Comparison of ENCODE assay signal across 17 cellular contexts in the genomic region with DNA sequence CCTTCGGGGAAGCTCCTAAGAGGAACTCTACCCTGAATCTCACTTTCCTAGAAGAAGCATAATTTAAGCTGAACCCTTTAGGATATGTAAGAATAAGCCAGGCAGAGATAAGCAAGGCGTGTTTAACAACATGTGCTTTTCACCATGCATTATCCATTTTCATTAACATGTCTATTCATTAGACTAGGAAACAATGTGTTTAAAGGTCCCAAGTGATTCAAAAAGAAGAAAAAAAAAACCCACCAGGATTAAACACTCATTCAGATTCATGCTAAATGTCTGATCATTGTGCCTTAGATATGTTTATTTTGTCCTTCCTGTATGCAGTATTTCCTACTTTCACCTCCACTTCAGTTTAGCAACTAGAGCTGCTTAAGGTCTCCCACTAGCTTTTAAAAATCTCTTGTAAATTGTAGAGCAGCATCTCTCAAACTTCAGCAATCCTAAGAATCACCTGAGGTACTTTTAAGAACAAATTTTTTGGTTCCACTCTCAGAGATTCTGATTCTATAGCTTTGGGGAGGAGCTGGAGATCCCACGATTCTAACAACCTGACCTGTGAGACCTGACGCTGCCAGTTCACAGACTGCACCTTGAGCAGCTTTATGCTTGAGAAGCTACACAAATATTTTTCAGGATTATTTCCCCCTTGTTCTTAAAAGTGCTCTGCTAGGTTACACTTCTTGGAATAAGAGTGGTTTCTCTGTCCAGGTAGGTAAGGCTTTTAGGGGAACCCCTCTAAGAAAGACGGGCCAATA.
DNase-seq lines count a peak whose midpoint lies in the region; ATAC-seq, FAIRE-seq and TF ChIP-seq lines count a peak whose summit lies in the region.
"Had no signal": no experiment of that assay in that cellular context is flagged by ENCODE, and none has a peak within 500 bp of the region (broad histone marks: within the 10 kb centered on the region; RNA-seq: fewer than 3 reads in every experiment).

No MANE protein-coding gene starts in this region.

- no peak for TF ChIP-seq EP300 in H1 (IDR thresholded peaks at IDR 0.05; ENCODE audit: borderline replicate concordance in 1 of 2, low read depth in 2 of 2, low read length in 2 of 2)
- no peak for TF ChIP-seq EP300 in HepG2 (IDR thresholded peaks at IDR 0.05; ENCODE audit: low read depth in 2 of 2, low read length in 2 of 2)
- TF ChIP-seq EP300 in HepG2 (CRISPR knock-in tag; IDR thresholded peaks at IDR 0.05; ENCODE audit: borderline replicate concordance): no peak

- no peaks in the 10 kb centered on the region for H3K79me2 ChIP-seq in H9 (ENCODE audit: insufficient read depth, low read length)
- H3K79me2 ChIP-seq in H1 (ENCODE audit: control insufficient read depth in 1 of 2, insufficient read depth in 2 of 2, low read length in 2 of 2): no peaks in the 10 kb centered on the region
- H3K79me2 ChIP-seq in HepG2 (ENCODE audit: insufficient read depth, low read length): no peaks in the 10 kb centered on the region

- H2BK15ac ChIP-seq in H9 (ENCODE audit: low read depth, low read length): no peak overlapping the region
- H2BK15ac ChIP-seq in H1 (ENCODE audit: low read length): no peak overlapping the region
- no peak overlapping the region for H2BK15ac ChIP-seq in mesenchymal stem cell (ENCODE audit: low read depth, poor library complexity, severe bottlenecking)

- H4K91ac ChIP-seq in H9 (ENCODE audit: insufficient read length, low read depth, low read length): no peak overlapping the region
- H4K91ac ChIP-seq in H1 (replicated peaks; ENCODE audit: insufficient read length, low read length): no peak overlapping the region
- no peak overlapping the region for H4K91ac ChIP-seq in mesenchymal stem cell (ENCODE audit: low read length)

- no peak for TF ChIP-seq CTCF in H9 (conservative IDR thresholded peaks at IDR 0.05)
- no peak for TF ChIP-seq CTCF in H1 (IDR thresholded peaks at IDR 0.05; ENCODE audit: control extremely low read depth in 1 of 3, insufficient read depth in 1 of 3, low read depth in 1 of 3, low read length in 3 of 3)
- no peak for TF ChIP-seq CTCF in HepG2 (CRISPR knock-in tag; IDR thresholded peaks at IDR 0.05)
- no peak for TF ChIP-seq CTCF in tibial artery (IDR thresholded peaks at IDR 0.05)

- H4K8ac ChIP-seq in H9 (replicated peaks; ENCODE audit: insufficient read length, low read depth, low read length) (no peak overlapping the region), H1 (ENCODE audit: extremely low read depth, insufficient read depth, low read length) (no peak overlapping the region), mesenchymal stem cell (ENCODE audit: low read length) (no peak overlapping the region)

- CTCF ChIA-PET in H1 (lab: Charles Lee; ENCODE audit: partially characterized antibody): interaction anchor here (0.7 to 1.4 kb wide), 7 partner anchors 9 to 518 kb away, joined by 3 to 4 read pairs (median 3); no protein-coding TSS in a partner anchor
- CTCF ChIA-PET in HepG2 (lab: Yijun Ruan, JAX; ENCODE audit: low intra/inter-chr PET ratio, low total read pairs): no interaction called here

- no peak overlapping the region for H2AFZ ChIP-seq in H9 (ENCODE audit: low read length)
- peak overlapping the region; percentile 55; the same call in 1 of the 2 replicates for H2AFZ ChIP-seq in H1 (ENCODE audit: low read length)
- no peak overlapping the region for H2AFZ ChIP-seq in HepG2 (ENCODE audit: low read length)
- no peak overlapping the region for H2AFZ ChIP-seq in mesenchymal stem cell (ENCODE audit: low read depth, low read length)

- H4K20me1 ChIP-seq in H9 (ENCODE audit: control insufficient read depth, insufficient read depth, insufficient read length): no peaks in the 10 kb centered on the region
- no peaks in the 10 kb centered on the region for H4K20me1 ChIP-seq in H1 (replicated peaks in 1 of 2; ENCODE audit: control insufficient read depth in 1 of 2, insufficient read depth in 2 of 2, low read length in 2 of 2)
- no peaks in the 10 kb centered on the region for H4K20me1 ChIP-seq in HepG2 (ENCODE audit: insufficient read depth, low read length)

- no TSS peak for BruUV-seq in HepG2 (replicated peaks; lab: Mats Ljungman, UMichigan)

- H3K9me3 ChIP-seq in H9 (ENCODE audit: control insufficient read depth, low read depth, low read length) (no peaks in the 10 kb centered on the region), HUES64 (ENCODE audit: insufficient read depth, low read depth, low read length) (no peaks in the 10 kb centered on the region), H1 (ENCODE audit: insufficient read depth in 2 of 2, low read depth in 1 of 2, low read length in 1 of 2) (no peaks in the 10 kb centered on the region), HepG2 (ENCODE audit: low read length) (no peaks in the 10 kb centered on the region), mesenchymal stem cell (ENCODE audit: control insufficient read depth, low read length) (no peaks in the 10 kb centered on the region), tibial artery (no peaks in the 10 kb centered on the region), right cardiac atrium (ENCODE audit: control insufficient read depth, low read length) (no peaks in the 10 kb centered on the region)
- H3K9me3 ChIP-seq in effector memory CD4-positive, alpha-beta T cell (ENCODE audit: control insufficient read depth, low read length): no peaks in the 10 kb centered on the region

- no peak overlapping the region for H3K14ac ChIP-seq in H9 (ENCODE audit: insufficient read depth, low read length)
- no peak overlapping the region for H3K14ac ChIP-seq in H1 (ENCODE audit: insufficient read length)
- no peak overlapping the region for H3K14ac ChIP-seq in mesenchymal stem cell (ENCODE audit: low read length in 2 of 2)

- no peaks in the 10 kb centered on the region for H3K79me1 ChIP-seq in H9 (ENCODE audit: insufficient read depth, low read depth, low read length, poor library complexity, severe bottlenecking)
- no peaks in the 10 kb centered on the region for H3K79me1 ChIP-seq in H1 (ENCODE audit: low read depth, low read length)
- no peaks in the 10 kb centered on the region for H3K79me1 ChIP-seq in mesenchymal stem cell (replicated peaks; ENCODE audit: low read length, poor library complexity, severe bottlenecking)

- TF ChIP-seq RAD21 in H1 (IDR thresholded peaks at IDR 0.05 in 1 of 2, conservative IDR thresholded peaks at IDR 0.05 in 1 of 2; ENCODE audit: low read depth in 2 of 2, low read length in 2 of 2) (no peak), HepG2 (CRISPR knock-in tag; IDR thresholded peaks at IDR 0.05) (no peak)

- DNase-seq in H9 (no peak), H1 (ENCODE audit: low read depth in 1 of 2, low spot score in 2 of 2) (no peak), HepG2 (ENCODE audit: low spot score) (no peak), mesenchymal stem cell (no peak), tibial artery (no peak), right cardiac atrium (no peak)
- DNase-seq in effector memory CD4-positive, alpha-beta T cell: no peak
- DNase-seq: C1 segment of cervical spinal cord; Calu3; CD4-positive, alpha-beta T cell; DMS 273 treated with DMSO at 0.1 percent for 48 hours; DMS79 had no signal

- WGBS in H9 (ENCODE audit: extremely low coverage, insufficient read length, low lambda C conversion rate): no CpG with 5 or more reads among the region's 5 CpGs
- WGBS in HUES64: 81% methylated on average over 4 of the region's 5 CpGs
- WGBS in H1 (ENCODE audit: extremely low coverage in 1 of 2, insufficient coverage in 1 of 2, insufficient read length in 1 of 2, insufficient replicate concordance in 2 of 2, low coverage in 1 of 2, low lambda C conversion rate in 2 of 2, missing lambda C conversion rate in 1 of 2), 2 experiments: 73% methylated on average over 5 of the region's 5 CpGs; no CpG with 5 or more reads in 1 of the 2 experiments
- 18% methylated on average over 5 of the region's 5 CpGs for WGBS in HepG2 (ENCODE audit: low lambda C conversion rate)
- WGBS in mesenchymal stem cell: 95% methylated on average over 4 of the region's 5 CpGs
- WGBS in right cardiac atrium: 72% methylated on average over 5 of the region's 5 CpGs

- ATAC-seq in HepG2 (no peak), right cardiac atrium (no peak)
- ATAC-seq: GM12878, K562 had no signal

- peaks cover 12 to 21% of the 10 kb centered on the region in 2 experiments for H3K4me1 Mint-ChIP-seq in H9
- H3K4me1 Mint-ChIP-seq: B cell had no signal

- no peaks in the 10 kb centered on the region for H3K36me3 ChIP-seq in HUES64 (ENCODE audit: insufficient read depth, low read length)
- H3K36me3 ChIP-seq in H1 (ENCODE audit: control insufficient read depth in 2 of 4, insufficient read depth in 4 of 4, low read length in 3 of 4): no peaks in the 10 kb centered on the region
- no peaks in the 10 kb centered on the region for H3K36me3 ChIP-seq in HepG2 (replicated peaks in 1 of 2; ENCODE audit: control insufficient read depth in 1 of 2, insufficient read depth in 2 of 2, low read length in 2 of 2)
- no peaks in the 10 kb centered on the region for H3K36me3 ChIP-seq in mesenchymal stem cell (ENCODE audit: control insufficient read depth in 1 of 2, insufficient read depth in 2 of 2, low read depth in 1 of 2, low read length in 2 of 2)
- no peaks in the 10 kb centered on the region for H3K36me3 ChIP-seq in tibial artery
- no peaks in the 10 kb centered on the region for H3K36me3 ChIP-seq in effector memory CD4-positive, alpha-beta T cell (ENCODE audit: control insufficient read depth, insufficient read depth, low read length)

- no peak overlapping the region for H2BK20ac ChIP-seq in H9 (ENCODE audit: low read depth, low read length, poor library complexity, severe bottlenecking)
- H2BK20ac ChIP-seq in H1 (ENCODE audit: low read length): no peak overlapping the region

- H3K27me3 ChIP-seq in H9 (ENCODE audit: insufficient read depth, low read length) (no peaks in the 10 kb centered on the region), HUES64 (ENCODE audit: insufficient read depth, low read length) (no peaks in the 10 kb centered on the region), H1 (replicated peaks in 1 of 4; ENCODE audit: control insufficient read depth in 3 of 4, extremely low read depth in 1 of 4, insufficient read depth in 3 of 4, low read length in 3 of 4) (no peaks in the 10 kb centered on the region), HepG2 (ENCODE audit: control insufficient read depth in 1 of 2, insufficient read depth in 2 of 2, low read length in 2 of 2) (no peaks in the 10 kb centered on the region; a peak in 1 of 5 replicates), mesenchymal stem cell (ENCODE audit: control insufficient read depth in 1 of 2, insufficient read depth in 1 of 2, low read length in 2 of 2) (no peaks in the 10 kb centered on the region), tibial artery (no peaks in the 10 kb centered on the region), right cardiac atrium (ENCODE audit: control insufficient read depth, insufficient read depth) (no peaks in the 10 kb centered on the region)
- H3K27me3 ChIP-seq in effector memory CD4-positive, alpha-beta T cell (replicated peaks; ENCODE audit: control insufficient read depth, insufficient read depth, low read length, poor library complexity, severe bottlenecking): no peaks in the 10 kb centered on the region

- H3K27me3 Mint-ChIP-seq in H9 (ENCODE audit: low read depth): no peaks in the 10 kb centered on the region
- H3K27me3 Mint-ChIP-seq: B cell; CD4-positive, alpha-beta T cell had no signal

- H3K56ac ChIP-seq in H9 (ENCODE audit: insufficient read length, low read depth, low read length) (no peak overlapping the region), H1 (replicated peaks; ENCODE audit: insufficient read length, low read depth, low read length) (no peak overlapping the region)

- H3K27ac Mint-ChIP-seq in H9: peak overlapping the region; percentile 17 to 96 (median 69); a peak in 6 of 7 replicates
- H3K27ac Mint-ChIP-seq: B cell; CD4-positive, alpha-beta T cell had no signal

- no peak for TF ChIP-seq POLR2A in H1 (IDR thresholded peaks at IDR 0.05; ENCODE audit: control extremely low read depth in 1 of 2, low read depth in 2 of 2, low read length in 2 of 2)
- TF ChIP-seq POLR2A in HepG2 (IDR thresholded peaks at IDR 0.05; ENCODE audit: insufficient read depth in 1 of 2, low read depth in 2 of 2, low read length in 2 of 2): no peak

- H3T11ph ChIP-seq in H9 (ENCODE audit: low read length): no peak overlapping the region

- H3K23me2 ChIP-seq in H9 (ENCODE audit: insufficient read length, low read depth, low read length, poor library complexity, severe bottlenecking) (no peaks in the 10 kb centered on the region), H1 (ENCODE audit: low read depth, low read length) (no peaks in the 10 kb centered on the region)

- no peak overlapping the region for H3K4me3 ChIP-seq in HUES64 (ENCODE audit: low read length)
- no peak overlapping the region for H3K4me3 ChIP-seq in H1 (ENCODE audit: extremely low read depth in 1 of 4, insufficient read depth in 2 of 4, low read depth in 3 of 4, low read length in 4 of 4)
- no peak overlapping the region for H3K4me3 ChIP-seq in HepG2 (replicated peaks in 1 of 3; ENCODE audit: insufficient read depth in 1 of 3, low read depth in 2 of 3, low read length in 3 of 3)
- no peak overlapping the region for H3K4me3 ChIP-seq in mesenchymal stem cell (ENCODE audit: insufficient read depth in 1 of 2, low read depth in 1 of 2, low read length in 2 of 2)
- no peak overlapping the region for H3K4me3 ChIP-seq in tibial artery
- no peak overlapping the region for H3K4me3 ChIP-seq in effector memory CD4-positive, alpha-beta T cell (ENCODE audit: insufficient read depth, low read depth, low read length, poor library complexity, severe bottlenecking)
- H3K4me3 ChIP-seq in right cardiac atrium (ENCODE audit: low read length): no peak overlapping the region
- H3K4me3 ChIP-seq: GM12878, K562 had no signal

- H3K4ac ChIP-seq in H9 (ENCODE audit: low read depth, low read length): no peak overlapping the region
- H3K4ac ChIP-seq in H1 (replicated peaks; ENCODE audit: insufficient read length, low read depth, low read length): no peak overlapping the region
- no peak overlapping the region for H3K4ac ChIP-seq in mesenchymal stem cell (ENCODE audit: low read depth in 1 of 2, low read length in 2 of 2)

- H2AK5ac ChIP-seq in H9 (ENCODE audit: insufficient read length, low read length) (no peak overlapping the region), H1 (ENCODE audit: low read depth, low read length) (no peak overlapping the region), mesenchymal stem cell (ENCODE audit: low read length, severe bottlenecking) (no peak overlapping the region)

- H2BK5ac ChIP-seq in H9 (ENCODE audit: insufficient read length, low read length) (no peak overlapping the region), H1 (ENCODE audit: low read depth, low read length) (no peak overlapping the region), mesenchymal stem cell (ENCODE audit: low read depth, low read length, poor library complexity, severe bottlenecking) (no peak overlapping the region)

- H3K27ac ChIP-seq in H9 (ENCODE audit: insufficient read length, low read depth, low read length) (peak overlapping the region; percentile 39), HUES64 (ENCODE audit: low read depth, low read length) (peak overlapping the region; percentile 7; the same call in 1 of the 2 replicates), H1 (ENCODE audit: low read depth, low read length) (no peak overlapping the region), HepG2 (ENCODE audit: extremely low read length, insufficient read depth, low read length) (no peak overlapping the region), mesenchymal stem cell (ENCODE audit: low read length, poor library complexity, severe bottlenecking) (no peak overlapping the region), tibial artery (no peak overlapping the region), right cardiac atrium (ENCODE audit: low read length) (no peak overlapping the region)
- no peak overlapping the region for H3K27ac ChIP-seq in effector memory CD4-positive, alpha-beta T cell (ENCODE audit: insufficient read depth, low read length, poor library complexity, severe bottlenecking)

- H3K18ac ChIP-seq in H9 (ENCODE audit: insufficient read length, low read depth, low read length) (no peak overlapping the region), H1 (ENCODE audit: extremely low read depth, low read length) (no peak overlapping the region), mesenchymal stem cell (ENCODE audit: low read depth in 1 of 2, low read length in 2 of 2) (no peak overlapping the region)

- no peaks in the 10 kb centered on the region for H3K36me3 Mint-ChIP-seq in H9 (ENCODE audit: insufficient read depth in 1 of 3, low read depth in 3 of 3)

- in situ Hi-C loops in HepG2 (cut with HindIII; ENCODE audit: extremely low pct_ligation_motif_present, low pct_unique_long_range_greater_than_20kb): no loop called here

- H3K4me2 ChIP-seq in H9 (ENCODE audit: insufficient read depth, insufficient read length, low read length) (no peak overlapping the region), H1 (ENCODE audit: insufficient read depth in 1 of 2, low read depth in 2 of 2, low read length in 2 of 2) (0 out of 4 replicates have a peak overlapping the region, but pooled peaks of 1 of the 2 experiments have one; percentile 20), HepG2 (ENCODE audit: low read depth, low read length) (no peak overlapping the region), mesenchymal stem cell (ENCODE audit: low read length, poor library complexity, severe bottlenecking) (no peak overlapping the region)

- no peak overlapping the region for H3K9ac ChIP-seq in H9 (ENCODE audit: extremely low read depth, insufficient read length, low read length)
- no peak overlapping the region for H3K9ac ChIP-seq in HUES64 (ENCODE audit: low read depth, low read length)
- H3K9ac ChIP-seq in H1 (replicated peaks in 1 of 4; ENCODE audit: extremely low read depth in 1 of 4, low read depth in 3 of 4, low read length in 3 of 4): no peak overlapping the region
- no peak overlapping the region for H3K9ac ChIP-seq in HepG2 (ENCODE audit: insufficient read depth, low read depth, low read length)
- no peak overlapping the region for H3K9ac ChIP-seq in mesenchymal stem cell (ENCODE audit: low read length)

- no peak for FAIRE-seq in H1 (lab: Jason Lieb, UNC)
- no peak for FAIRE-seq in HepG2 (lab: Jason Lieb, UNC)
- FAIRE-seq: A204.1, GM12878, K562 had no signal

- POLR2A ChIA-PET in H1 (lab: Charles Lee; ENCODE audit: partially characterized antibody) (no interaction called here), HepG2 (lab: Yijun Ruan, JAX) (no interaction called here)

- no peak overlapping the region for H4K5ac ChIP-seq in H9 (ENCODE audit: insufficient read length, low read depth, low read length)
- no peak overlapping the region for H4K5ac ChIP-seq in H1 (ENCODE audit: insufficient read length, low read depth, low read length)

- H2BK12ac ChIP-seq in H9 (ENCODE audit: insufficient read length, low read depth, low read length) (no peak overlapping the region), H1 (ENCODE audit: low read depth, low read length) (no peak overlapping the region), mesenchymal stem cell (ENCODE audit: low read length in 2 of 2) (no peak overlapping the region)

- H3K23ac ChIP-seq in H9 (ENCODE audit: insufficient read length, low read depth, low read length): no peak overlapping the region
- H3K23ac ChIP-seq in H1 (ENCODE audit: insufficient read length): no peak overlapping the region
- no peak overlapping the region for H3K23ac ChIP-seq in mesenchymal stem cell (ENCODE audit: low read length in 2 of 2)

- intact Hi-C loops in HepG2 (cut with micrococcal nuclease; ENCODE audit: unreplicated experiment): no loop called here
- intact Hi-C loops in tibial artery (cut with DNase I; ENCODE audit: low total_unique reads): no loop called here
- intact Hi-C loops in right cardiac atrium (cut with DNase I): no loop called here

- H3K4me3 Mint-ChIP-seq in H9: no peak overlapping the region
- H3K4me3 Mint-ChIP-seq: B cell; CD4-positive, alpha-beta T cell had no signal

- no peaks in the 10 kb centered on the region for H3K9me3 Mint-ChIP-seq in H9

- H2BK120ac ChIP-seq in H9 (ENCODE audit: low read depth, low read length, poor library complexity, severe bottlenecking): no peak overlapping the region
- H2BK120ac ChIP-seq in H1 (replicated peaks; ENCODE audit: low read depth, low read length): no peak overlapping the region
- no peak overlapping the region for H2BK120ac ChIP-seq in mesenchymal stem cell (ENCODE audit: low read depth, low read length)

- H3K4me1 ChIP-seq in H9 (ENCODE audit: insufficient read depth, low read length): peaks cover 1% of the 10 kb centered on the region; the same call in 1 of the 2 replicates
- H3K4me1 ChIP-seq in HUES64 (ENCODE audit: insufficient read depth, low read length): peaks cover 18% of the 10 kb centered on the region; the same call in 1 of the 2 replicates
- H3K4me1 ChIP-seq in H1 (replicated peaks in 1 of 4; ENCODE audit: control insufficient read depth in 3 of 4, insufficient read depth in 4 of 4, low read length in 3 of 4): peaks cover 0 to 2% (median 0%) of the 10 kb centered on the region in 4 experiments; a peak in 2 of 7 replicates
- no peaks in the 10 kb centered on the region for H3K4me1 ChIP-seq in HepG2 (ENCODE audit: insufficient read depth, low read length)
- no peaks in the 10 kb centered on the region for H3K4me1 ChIP-seq in mesenchymal stem cell (ENCODE audit: control insufficient read depth, insufficient read depth, low read depth, low read length)
- H3K4me1 ChIP-seq in tibial artery: no peaks in the 10 kb centered on the region
- no peaks in the 10 kb centered on the region for H3K4me1 ChIP-seq in effector memory CD4-positive, alpha-beta T cell (ENCODE audit: control insufficient read depth, insufficient read depth, low read length, poor library complexity, severe bottlenecking)
- no peaks in the 10 kb centered on the region for H3K4me1 ChIP-seq in right cardiac atrium (ENCODE audit: control insufficient read depth, insufficient read depth, low read length)

Comparison
In these comparisons a context has a peak if more than half of its experiments do, and no peak if none do; other contexts are left out.
1. H3K27ac ChIP-seq: peak in H9 (single experiment) and HUES64 (single experiment); none in H1 (single experiment), HepG2 (single experiment), mesenchymal stem cell (single experiment), tibial artery (0 of 2), effector memory CD4-positive, alpha-beta T cell (single experiment) and right cardiac atrium (single experiment).